Comparison of ENCODE assay signal across 22 cellular contexts in the genomic region with DNA sequence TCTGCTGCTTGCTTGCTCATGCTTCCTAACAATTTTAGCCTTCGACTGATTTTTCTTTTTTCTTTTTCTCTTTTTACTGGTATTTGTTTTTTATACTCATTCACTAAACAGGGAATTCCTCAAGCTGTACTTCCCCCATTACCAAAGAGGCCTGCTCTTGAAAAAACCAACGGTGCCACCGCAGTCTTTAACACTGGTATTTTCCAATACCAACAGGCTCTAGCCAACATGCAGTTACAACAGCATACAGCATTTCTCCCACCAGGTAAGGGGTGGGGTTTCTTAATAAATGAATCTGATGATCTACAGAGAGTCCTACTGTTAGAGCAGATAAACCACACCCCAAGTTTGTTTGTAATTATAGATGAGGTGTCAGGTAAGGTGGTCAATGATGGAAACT.
DNase-seq lines count a peak whose midpoint lies in the region; ATAC-seq, FAIRE-seq and TF ChIP-seq lines count a peak whose summit lies in the region.
"Had no signal": no experiment of that assay in that cellular context is flagged by ENCODE, and none has a peak within 500 bp of the region (broad histone marks: within the 10 kb centered on the region; RNA-seq: fewer than 3 reads in every experiment).

No MANE protein-coding gene starts in this region.

- intact Hi-C loops in activated naive CD4-positive, alpha-beta T cell treated with anti-CD3 and anti-CD28 coated beads for 36 hours (cut with micrococcal nuclease): loop anchor here (10.0 kb wide), 1 partner anchor 1243 kb away; a partner anchor contains a TSS
- intact Hi-C loops in activated CD4-positive, alpha-beta memory T cell treated with anti-CD3 and anti-CD28 coated beads for 36 hours (cut with micrococcal nuclease): no loop called here
- intact Hi-C loops in posterior vena cava (cut with DNase I): loop anchor here in 1 of 2 donors (10.0 kb wide), 1 partner anchor 173 kb away; no protein-coding TSS in a partner anchor

- FAIRE-seq in RCC 7860 (lab: Jason Lieb, UNC): no peak
- FAIRE-seq: endothelial cell of umbilical vein, small intestine had no signal

- H3K4me1 ChIP-seq in thoracic aorta (ENCODE audit: control insufficient read depth in 1 of 2, low read depth in 2 of 2): peaks cover 65 to 93% of the 10 kb centered on the region in 2 donors

- H3K9me3 ChIP-seq in thoracic aorta: no peaks in the 10 kb centered on the region
- H3K9me3 ChIP-seq: mucosa of descending colon, SK-N-SH had no signal

- H3K4me1 Mint-ChIP-seq in activated naive CD4-positive, alpha-beta T cell treated with anti-CD3 and anti-CD28 coated beads for 36 hours (ENCODE audit: low read depth): peaks cover 64% of the 10 kb centered on the region
- peaks cover 63% of the 10 kb centered on the region for H3K4me1 Mint-ChIP-seq in activated CD4-positive, alpha-beta memory T cell treated with anti-CD3 and anti-CD28 coated beads for 36 hours (ENCODE audit: low read depth)
- H3K4me1 Mint-ChIP-seq in immature natural killer cell: peaks cover 70 to 95% of the 10 kb centered on the region in 2 donors

- peak overlapping the region; percentile 29 to 42 for H3K27ac ChIP-seq in thoracic aorta
- H3K27ac ChIP-seq: HL-60, parathyroid adenoma, PC-9, WERI-Rb-1 had no signal

- no peaks in the 10 kb centered on the region for H3K9me3 Mint-ChIP-seq in activated naive CD4-positive, alpha-beta T cell treated with anti-CD3 and anti-CD28 coated beads for 36 hours
- H3K9me3 Mint-ChIP-seq in activated naive CD4-positive, alpha-beta T cell treated with anti-CD3 and anti-CD28 coated beads, Interleukin-2, amount 50 U/mL, for 72 hours: no peaks in the 10 kb centered on the region
- H3K9me3 Mint-ChIP-seq in activated CD4-positive, alpha-beta memory T cell treated with anti-CD3 and anti-CD28 coated beads for 36 hours: no peaks in the 10 kb centered on the region
- H3K9me3 Mint-ChIP-seq in immature natural killer cell: no peaks in the 10 kb centered on the region

- no peaks in the 10 kb centered on the region for H3K27me3 ChIP-seq in thoracic aorta (replicated peaks; ENCODE audit: insufficient read depth)

- POLR2A ChIA-PET in activated CD4-positive, alpha-beta memory T cell treated with anti-CD3 and anti-CD28 coated beads for 36 hours (lab: Charles Lee): interaction anchor here (1.1 kb wide), 1 partner anchor 11 kb away, joined by 3 read pairs; no protein-coding TSS in a partner anchor

- H3K4me3 ChIP-seq in thoracic aorta: peak overlapping the region; percentile 11
- H3K4me3 ChIP-seq: mucosa of descending colon, PC-9 had no signal

- CTCF ChIA-PET in activated naive CD4-positive, alpha-beta T cell treated with anti-CD3 and anti-CD28 coated beads for 36 hours (lab: Charles Lee): interaction anchor here (0.6 to 1.7 kb wide), 5 partner anchors 10 to 551 kb away, joined by 3 to 8 read pairs (median 4); no protein-coding TSS in a partner anchor
- CTCF ChIA-PET in activated CD4-positive, alpha-beta memory T cell treated with anti-CD3 and anti-CD28 coated beads for 36 hours (lab: Charles Lee): interaction anchor here (0.5 to 5.2 kb wide), 10 partner anchors 11 to 376 kb away, joined by 3 to 32 read pairs (median 3); no protein-coding TSS in a partner anchor

- no peak for ATAC-seq in activated naive CD4-positive, alpha-beta T cell treated with anti-CD3 and anti-CD28 coated beads, Interleukin-2, amount 50 U/mL, for 72 hours
- no peak for ATAC-seq in thoracic aorta (ENCODE audit: insufficient number of reproducible peaks, low FRiP score, low read depth)
- ATAC-seq: mucosa of descending colon had no signal

- peaks cover 31% of the 10 kb centered on the region for H3K36me3 Mint-ChIP-seq in activated naive CD4-positive, alpha-beta T cell treated with anti-CD3 and anti-CD28 coated beads for 36 hours (ENCODE audit: low read depth)
- peaks cover 4 to 40% of the 10 kb centered on the region in 2 donors for H3K36me3 Mint-ChIP-seq in activated naive CD4-positive, alpha-beta T cell treated with anti-CD3 and anti-CD28 coated beads, Interleukin-2, amount 50 U/mL, for 72 hours
- H3K36me3 Mint-ChIP-seq in activated CD4-positive, alpha-beta memory T cell treated with anti-CD3 and anti-CD28 coated beads for 36 hours: peaks cover 27% of the 10 kb centered on the region
- H3K36me3 Mint-ChIP-seq in immature natural killer cell: peaks cover 0 to 34% (median 24%) of the 10 kb centered on the region in 3 donors

- peaks cover 4% of the 10 kb centered on the region for H3K36me3 ChIP-seq in thoracic aorta
- H3K36me3 ChIP-seq: WERI-Rb-1 had no signal

- no peak for TF ChIP-seq CTCF in thoracic aorta (IDR thresholded peaks at IDR 0.05)

- H3K4me3 Mint-ChIP-seq in activated naive CD4-positive, alpha-beta T cell treated with anti-CD3 and anti-CD28 coated beads for 36 hours: no peak overlapping the region
- no peak overlapping the region for H3K4me3 Mint-ChIP-seq in activated CD4-positive, alpha-beta memory T cell treated with anti-CD3 and anti-CD28 coated beads for 36 hours
- peak overlapping the region in 2 of 5 donors; percentile 23 to 64 for H3K4me3 Mint-ChIP-seq in immature natural killer cell

- H3K27ac Mint-ChIP-seq in activated naive CD4-positive, alpha-beta T cell treated with anti-CD3 and anti-CD28 coated beads for 36 hours: peak overlapping the region; percentile 67
- peak overlapping the region in 1 of 2 donors; percentile 72 for H3K27ac Mint-ChIP-seq in activated naive CD4-positive, alpha-beta T cell treated with anti-CD3 and anti-CD28 coated beads, Interleukin-2, amount 50 U/mL, for 72 hours
- H3K27ac Mint-ChIP-seq in activated CD4-positive, alpha-beta memory T cell treated with anti-CD3 and anti-CD28 coated beads for 36 hours: peak overlapping the region; percentile 74
- H3K27ac Mint-ChIP-seq in immature natural killer cell: peak overlapping the region; percentile 39 to 83 (median 74)

- H3K27me3 Mint-ChIP-seq in activated naive CD4-positive, alpha-beta T cell treated with anti-CD3 and anti-CD28 coated beads for 36 hours (ENCODE audit: low read depth): no peaks in the 10 kb centered on the region
- no peaks in the 10 kb centered on the region for H3K27me3 Mint-ChIP-seq in activated CD4-positive, alpha-beta memory T cell treated with anti-CD3 and anti-CD28 coated beads for 36 hours
- peaks cover 0 to 10% (median 6%) of the 10 kb centered on the region in 3 donors for H3K27me3 Mint-ChIP-seq in immature natural killer cell (ENCODE audit: low read depth in 3 of 3)

- DNase-seq in activated naive CD4-positive, alpha-beta T cell treated with anti-CD3 and anti-CD28 coated beads for 36 hours: no peak
- no peak for DNase-seq in activated naive CD4-positive, alpha-beta T cell treated with anti-CD3 and anti-CD28 coated beads, Interleukin-2, amount 50 U/mL, for 72 hours (ENCODE audit: low spot score in 2 of 2)
- DNase-seq in activated CD4-positive, alpha-beta memory T cell treated with anti-CD3 and anti-CD28 coated beads for 36 hours: no peak
- DNase-seq in immature natural killer cell (no peak), thoracic aorta (ENCODE audit: low spot score) (no peak), posterior vena cava (ENCODE audit: low spot score) (no peak), RCC 7860 (ENCODE audit: low spot score) (no peak), NCI-H526 treated with DMSO at 0.1 percent for 48 hours (lab: John Stamatoyannopoulos, UW) (no peak)
- DNase-seq: amygdala, COR-L47, foreskin fibroblast, KBM-7, mucosa of descending colon, NCI-H2081 treated with DMSO at 0.1 percent for 48 hours, NCI-H526, PC-9, SK-N-SH, small intestine, WERI-Rb-1 had no signal
